Comparison of ENCODE assay signal across 8 cellular contexts in the genomic region with DNA sequence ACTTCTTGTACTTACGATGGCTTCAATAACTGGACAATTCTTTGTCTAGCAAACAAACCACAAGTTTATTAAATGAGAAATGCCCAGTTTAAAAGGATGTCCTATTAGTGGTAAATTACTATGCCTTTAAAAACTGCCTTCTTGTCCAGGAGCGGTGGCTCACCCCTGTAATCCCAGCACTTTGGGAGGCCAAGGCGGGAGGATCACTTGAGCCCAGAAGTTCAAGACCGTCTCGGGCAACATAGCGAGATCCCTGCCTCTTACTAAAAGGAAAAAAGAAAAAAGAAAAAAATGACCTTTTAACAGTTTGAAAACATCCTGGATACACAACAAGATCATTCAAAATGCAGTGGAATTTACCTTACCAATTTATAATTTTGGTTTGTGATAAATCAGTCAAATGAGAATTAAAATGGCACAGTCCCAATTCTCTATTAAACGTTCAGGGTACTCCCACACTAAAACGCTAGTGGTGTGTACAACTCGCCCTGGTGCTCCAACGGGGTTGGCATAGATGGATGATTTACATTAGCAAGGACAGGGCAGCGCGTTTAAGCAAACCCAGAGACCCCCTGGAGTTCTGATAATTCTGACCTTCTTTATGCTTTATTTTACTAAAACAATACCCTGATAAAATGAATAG. TPM values are rescaled to one million over a fixed set of nuclear protein-coding genes. Genes with fewer than 3 reads are reported as not detected.
DNase-seq lines count a peak whose midpoint lies in the region; ATAC-seq and TF ChIP-seq lines count a peak whose summit lies in the region.

No MANE protein-coding gene starts in this region.

- peak overlapping the region; percentile 97 for H3K27ac Mint-ChIP-seq in activated T-helper 1 cell treated with anti-CD3 and anti-CD28 coated beads, Interleukin-12 subunit alpha, Interleukin-12 subunit beta, Interleukin-2, Interleukin-4 antibody, amounts not matched to agents 30 ng/mL and 10 ng/mL and 1 ng/mL, durations not matched to agents 14 hours and 24 hours and 36 hours

- H3K4me3 Mint-ChIP-seq in activated T-helper 1 cell treated with anti-CD3 and anti-CD28 coated beads, Interleukin-12 subunit alpha, Interleukin-12 subunit beta, Interleukin-2, Interleukin-4 antibody, amounts not matched to agents 30 ng/mL and 10 ng/mL and 1 ng/mL, durations not matched to agents 14 hours and 24 hours and 36 hours, result peak overlapping the region; percentile 95

- H3K27ac ChIP-seq in cardiac muscle cell, result peak overlapping the region; percentile 98
- peak overlapping the region; percentile 63 for H3K27ac ChIP-seq in iPS-20b (ENCODE audit: low read length)
- peak overlapping the region; percentile 98 to 100 (median 100) for H3K27ac ChIP-seq in stomach

- H3K27me3 ChIP-seq in cardiac muscle cell (no peaks in the 10 kb centered on the region), iPS-20b (ENCODE audit: insufficient read depth, low read length) (no peaks in the 10 kb centered on the region), stomach (no peaks in the 10 kb centered on the region)

- TF ChIP-seq CTCF in cardiac muscle cell (IDR thresholded peaks at IDR 0.05; ENCODE audit: low read depth, low read length) (no peak), stomach (IDR thresholded peaks at IDR 0.05) (no peak)

- no peak for ATAC-seq in HG03460 (IDR thresholded peaks at IDR 0.05; ENCODE audit: unreplicated experiment)

- H3K9me3 Mint-ChIP-seq in activated T-helper 1 cell treated with anti-CD3 and anti-CD28 coated beads, Interleukin-12 subunit alpha, Interleukin-12 subunit beta, Interleukin-2, Interleukin-4 antibody, amounts not matched to agents 30 ng/mL and 10 ng/mL and 1 ng/mL, durations not matched to agents 14 hours and 24 hours and 36 hours, result no peaks in the 10 kb centered on the region

- H3K27me3 Mint-ChIP-seq in activated T-helper 1 cell treated with anti-CD3 and anti-CD28 coated beads, Interleukin-12 subunit alpha, Interleukin-12 subunit beta, Interleukin-2, Interleukin-4 antibody, amounts not matched to agents 30 ng/mL and 10 ng/mL and 1 ng/mL, durations not matched to agents 14 hours and 24 hours and 36 hours (ENCODE audit: insufficient read depth), result no peaks in the 10 kb centered on the region

- H3K9me3 ChIP-seq in cardiac muscle cell (ENCODE audit: low read depth), result no peaks in the 10 kb centered on the region
- no peaks in the 10 kb centered on the region for H3K9me3 ChIP-seq in iPS-20b (ENCODE audit: insufficient read depth, low read depth, low read length)
- no peaks in the 10 kb centered on the region for H3K9me3 ChIP-seq in stomach

- DNase-seq in cardiac muscle cell (ENCODE audit: low read depth in 1 of 2, low spot score in 1 of 2), result no peak
- no peak for DNase-seq in cardiac septum (ENCODE audit: low spot score)
- no peak for DNase-seq in activated T-helper 1 cell treated with anti-CD3 and anti-CD28 coated beads, Interleukin-12 subunit alpha, Interleukin-12 subunit beta, Interleukin-2, Interleukin-4 antibody, amounts not matched to agents 30 ng/mL and 10 ng/mL and 1 ng/mL, durations not matched to agents 14 hours and 24 hours and 36 hours (ENCODE audit: low spot score)
- DNase-seq in stomach, result no peak
- DNase-seq in posterior vena cava (ENCODE audit: low spot score), result no peak
- DNase-seq in HCEC 1CT, result no peak

- peaks cover 74% of the 10 kb centered on the region for H3K4me1 Mint-ChIP-seq in activated T-helper 1 cell treated with anti-CD3 and anti-CD28 coated beads, Interleukin-12 subunit alpha, Interleukin-12 subunit beta, Interleukin-2, Interleukin-4 antibody, amounts not matched to agents 30 ng/mL and 10 ng/mL and 1 ng/mL, durations not matched to agents 14 hours and 24 hours and 36 hours (ENCODE audit: low read depth)

- no peak for TF ChIP-seq POLR2A in stomach (IDR thresholded peaks at IDR 0.05)

- H3K4me1 ChIP-seq in cardiac muscle cell (ENCODE audit: low read depth), result peaks cover 21% of the 10 kb centered on the region
- peaks cover 18% of the 10 kb centered on the region; the same call in 1 of the 2 replicates for H3K4me1 ChIP-seq in iPS-20b (ENCODE audit: insufficient read depth, low read length)
- H3K4me1 ChIP-seq in stomach, result peaks cover 39 to 59% (median 52%) of the 10 kb centered on the region in 4 donors

- peaks cover 10% of the 10 kb centered on the region for H3K36me3 Mint-ChIP-seq in activated T-helper 1 cell treated with anti-CD3 and anti-CD28 coated beads, Interleukin-12 subunit alpha, Interleukin-12 subunit beta, Interleukin-2, Interleukin-4 antibody, amounts not matched to agents 30 ng/mL and 10 ng/mL and 1 ng/mL, durations not matched to agents 14 hours and 24 hours and 36 hours (ENCODE audit: low read depth)

- H3K36me3 ChIP-seq in cardiac muscle cell (no peaks in the 10 kb centered on the region), iPS-20b (ENCODE audit: insufficient read depth, low read depth, low read length) (peaks cover 17% of the 10 kb centered on the region; the same call in 1 of the 2 replicates), stomach (peaks cover 0 to 4% (median 0%) of the 10 kb centered on the region in 4 donors)

- no peak for TF ChIP-seq EP300 in stomach (IDR thresholded peaks at IDR 0.05)

- intact Hi-C loops in cardiac septum (cut with DNase I) (no loop called here), stomach (cut with DNase I; ENCODE audit: low total_unique reads) (no loop called here), posterior vena cava (cut with DNase I) (no loop called here)
- intact Hi-C loops in activated T-helper 1 cell treated with anti-CD3 and anti-CD28 coated beads, Interleukin-12 subunit alpha, Interleukin-12 subunit beta, Interleukin-2, Interleukin-4 antibody, amounts not matched to agents 30 ng/mL and 10 ng/mL and 1 ng/mL, durations not matched to agents 14 hours and 24 hours and 36 hours (cut with micrococcal nuclease), result loop anchor here (1.0 to 2.0 kb wide), 2 partner anchors 9 to 16 kb away; no protein-coding TSS in a partner anchor

- 22 to 25% (median 24%) methylated on average over 12 of the region's 12 CpGs for WGBS in stomach, 5 donors

- peak overlapping the region; percentile 93 for H3K9ac ChIP-seq in iPS-20b (ENCODE audit: low read depth, low read length)

- H3K4me3 ChIP-seq in cardiac muscle cell (peak overlapping the region; percentile 91), iPS-20b (ENCODE audit: low read length) (peak overlapping the region; percentile 86), stomach (peak overlapping the region; percentile 85 to 98 (median 94))

RNA-seq across cellular contexts. Expression of a gene that starts 2.2 kb away (rescaled TPM):
- total RNA-seq in cardiac muscle cell (7.7 and 9.9 TPM in 2 replicates), cardiac septum (8.0 TPM), stomach (10 to 100 TPM in 1 of 5 donors, 1 to 10 TPM in 3, under 1 TPM in 1; 0.89 to 19.1 (median 7.5) TPM), posterior vena cava (1 to 10 TPM; 8.7 to 9.5 TPM)
- polyA plus RNA-seq in cardiac muscle cell (5.6 and 9.6 TPM in 2 replicates), stomach (1 to 10 TPM; 5.1 to 7.9 (median 7.5) TPM)
- total RNA-seq in activated T-helper 1 cell treated with anti-CD3 and anti-CD28 coated beads, Interleukin-12 subunit alpha, Interleukin-12 subunit beta, Interleukin-2, Interleukin-4 antibody, amounts not matched to agents 30 ng/mL and 10 ng/mL and 1 ng/mL, durations not matched to agents 14 hours and 24 hours and 36 hours, result 24.0 and 24.3 TPM in 2 replicates
